Comparison of ENCODE assay signal across 1 cellular context in the genomic region with DNA sequence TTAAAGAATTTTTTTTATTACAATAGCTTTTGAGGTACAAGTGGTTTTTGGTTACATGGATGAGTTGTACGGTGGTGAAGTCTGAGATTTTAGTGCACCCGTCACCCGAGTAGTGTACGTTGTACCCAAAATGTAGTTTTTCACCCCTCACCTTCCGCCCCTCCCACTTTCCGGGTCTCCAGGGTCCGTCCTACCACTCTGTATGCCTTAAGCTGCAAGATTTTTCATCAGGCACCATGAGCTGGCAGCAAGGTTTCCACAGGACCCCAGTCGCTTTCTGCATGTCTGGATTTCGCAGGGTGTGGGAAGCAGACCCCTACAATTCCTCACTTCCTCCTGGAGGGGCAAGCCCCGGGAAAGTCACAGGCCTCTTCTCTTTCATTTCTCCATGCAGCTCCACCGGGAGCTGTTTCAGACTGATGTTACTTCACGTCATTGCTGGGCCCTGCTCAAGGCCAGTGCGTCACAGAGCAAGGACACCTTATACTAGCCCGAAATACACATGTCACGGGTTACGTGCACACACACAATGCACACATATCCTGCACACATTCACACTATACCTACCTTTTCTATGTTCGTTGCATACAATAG.
TF ChIP-seq lines count a peak whose summit lies in the region.

No MANE protein-coding gene starts in this region.

TF ChIP-seq in H1, 55 proteins besides CTCF, POLR2A, EP300 and RAD21 (continued from another document):
- TF ChIP-seq, protein P1, sequence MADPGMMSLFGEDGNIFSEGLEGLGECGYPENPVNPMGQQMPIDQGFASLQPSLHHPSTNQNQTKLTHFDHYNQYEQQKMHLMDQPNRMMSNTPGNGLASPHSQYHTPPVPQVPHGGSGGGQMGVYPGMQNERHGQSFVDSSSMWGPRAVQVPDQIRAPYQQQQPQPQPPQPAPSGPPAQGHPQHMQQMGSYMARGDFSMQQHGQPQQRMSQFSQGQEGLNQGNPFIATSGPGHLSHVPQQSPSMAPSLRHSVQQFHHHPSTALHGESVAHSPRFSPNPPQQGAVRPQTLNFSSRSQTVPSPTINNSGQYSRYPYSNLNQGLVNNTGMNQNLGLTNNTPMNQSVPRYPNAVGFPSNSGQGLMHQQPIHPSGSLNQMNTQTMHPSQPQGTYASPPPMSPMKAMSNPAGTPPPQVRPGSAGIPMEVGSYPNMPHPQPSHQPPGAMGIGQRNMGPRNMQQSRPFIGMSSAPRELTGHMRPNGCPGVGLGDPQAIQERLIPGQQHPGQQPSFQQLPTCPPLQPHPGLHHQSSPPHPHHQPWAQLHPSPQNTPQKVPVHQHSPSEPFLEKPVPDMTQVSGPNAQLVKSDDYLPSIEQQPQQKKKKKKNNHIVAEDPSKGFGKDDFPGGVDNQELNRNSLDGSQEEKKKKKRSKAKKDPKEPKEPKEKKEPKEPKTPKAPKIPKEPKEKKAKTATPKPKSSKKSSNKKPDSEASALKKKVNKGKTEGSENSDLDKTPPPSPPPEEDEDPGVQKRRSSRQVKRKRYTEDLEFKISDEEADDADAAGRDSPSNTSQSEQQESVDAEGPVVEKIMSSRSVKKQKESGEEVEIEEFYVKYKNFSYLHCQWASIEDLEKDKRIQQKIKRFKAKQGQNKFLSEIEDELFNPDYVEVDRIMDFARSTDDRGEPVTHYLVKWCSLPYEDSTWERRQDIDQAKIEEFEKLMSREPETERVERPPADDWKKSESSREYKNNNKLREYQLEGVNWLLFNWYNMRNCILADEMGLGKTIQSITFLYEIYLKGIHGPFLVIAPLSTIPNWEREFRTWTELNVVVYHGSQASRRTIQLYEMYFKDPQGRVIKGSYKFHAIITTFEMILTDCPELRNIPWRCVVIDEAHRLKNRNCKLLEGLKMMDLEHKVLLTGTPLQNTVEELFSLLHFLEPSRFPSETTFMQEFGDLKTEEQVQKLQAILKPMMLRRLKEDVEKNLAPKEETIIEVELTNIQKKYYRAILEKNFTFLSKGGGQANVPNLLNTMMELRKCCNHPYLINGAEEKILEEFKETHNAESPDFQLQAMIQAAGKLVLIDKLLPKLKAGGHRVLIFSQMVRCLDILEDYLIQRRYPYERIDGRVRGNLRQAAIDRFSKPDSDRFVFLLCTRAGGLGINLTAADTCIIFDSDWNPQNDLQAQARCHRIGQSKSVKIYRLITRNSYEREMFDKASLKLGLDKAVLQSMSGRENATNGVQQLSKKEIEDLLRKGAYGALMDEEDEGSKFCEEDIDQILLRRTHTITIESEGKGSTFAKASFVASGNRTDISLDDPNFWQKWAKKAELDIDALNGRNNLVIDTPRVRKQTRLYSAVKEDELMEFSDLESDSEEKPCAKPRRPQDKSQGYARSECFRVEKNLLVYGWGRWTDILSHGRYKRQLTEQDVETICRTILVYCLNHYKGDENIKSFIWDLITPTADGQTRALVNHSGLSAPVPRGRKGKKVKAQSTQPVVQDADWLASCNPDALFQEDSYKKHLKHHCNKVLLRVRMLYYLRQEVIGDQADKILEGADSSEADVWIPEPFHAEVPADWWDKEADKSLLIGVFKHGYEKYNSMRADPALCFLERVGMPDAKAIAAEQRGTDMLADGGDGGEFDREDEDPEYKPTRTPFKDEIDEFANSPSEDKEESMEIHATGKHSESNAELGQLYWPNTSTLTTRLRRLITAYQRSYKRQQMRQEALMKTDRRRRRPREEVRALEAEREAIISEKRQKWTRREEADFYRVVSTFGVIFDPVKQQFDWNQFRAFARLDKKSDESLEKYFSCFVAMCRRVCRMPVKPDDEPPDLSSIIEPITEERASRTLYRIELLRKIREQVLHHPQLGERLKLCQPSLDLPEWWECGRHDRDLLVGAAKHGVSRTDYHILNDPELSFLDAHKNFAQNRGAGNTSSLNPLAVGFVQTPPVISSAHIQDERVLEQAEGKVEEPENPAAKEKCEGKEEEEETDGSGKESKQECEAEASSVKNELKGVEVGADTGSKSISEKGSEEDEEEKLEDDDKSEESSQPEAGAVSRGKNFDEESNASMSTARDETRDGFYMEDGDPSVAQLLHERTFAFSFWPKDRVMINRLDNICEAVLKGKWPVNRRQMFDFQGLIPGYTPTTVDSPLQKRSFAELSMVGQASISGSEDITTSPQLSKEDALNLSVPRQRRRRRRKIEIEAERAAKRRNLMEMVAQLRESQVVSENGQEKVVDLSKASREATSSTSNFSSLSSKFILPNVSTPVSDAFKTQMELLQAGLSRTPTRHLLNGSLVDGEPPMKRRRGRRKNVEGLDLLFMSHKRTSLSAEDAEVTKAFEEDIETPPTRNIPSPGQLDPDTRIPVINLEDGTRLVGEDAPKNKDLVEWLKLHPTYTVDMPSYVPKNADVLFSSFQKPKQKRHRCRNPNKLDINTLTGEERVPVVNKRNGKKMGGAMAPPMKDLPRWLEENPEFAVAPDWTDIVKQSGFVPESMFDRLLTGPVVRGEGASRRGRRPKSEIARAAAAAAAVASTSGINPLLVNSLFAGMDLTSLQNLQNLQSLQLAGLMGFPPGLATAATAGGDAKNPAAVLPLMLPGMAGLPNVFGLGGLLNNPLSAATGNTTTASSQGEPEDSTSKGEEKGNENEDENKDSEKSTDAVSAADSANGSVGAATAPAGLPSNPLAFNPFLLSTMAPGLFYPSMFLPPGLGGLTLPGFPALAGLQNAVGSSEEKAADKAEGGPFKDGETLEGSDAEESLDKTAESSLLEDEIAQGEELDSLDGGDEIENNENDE (IDR thresholded peaks at IDR 0.05; ENCODE audit: insufficient replicate concordance, low read length): no peak
- TF ChIP-seq CBX8 (IDR thresholded peaks at IDR 0.05; ENCODE audit: borderline replicate concordance, low read depth, low read length): no peak
- no peak for TF ChIP-seq CEBPB (IDR thresholded peaks at IDR 0.05; ENCODE audit: low read depth, low read length)
- no peak for TF ChIP-seq POU5F1 (IDR thresholded peaks at IDR 0.05; ENCODE audit: low read depth, low read length)
- TF ChIP-seq ZNF274 (IDR thresholded peaks at IDR 0.05; ENCODE audit: borderline replicate concordance, extremely low read depth, low read length): no peak
- TF ChIP-seq, protein P2, sequence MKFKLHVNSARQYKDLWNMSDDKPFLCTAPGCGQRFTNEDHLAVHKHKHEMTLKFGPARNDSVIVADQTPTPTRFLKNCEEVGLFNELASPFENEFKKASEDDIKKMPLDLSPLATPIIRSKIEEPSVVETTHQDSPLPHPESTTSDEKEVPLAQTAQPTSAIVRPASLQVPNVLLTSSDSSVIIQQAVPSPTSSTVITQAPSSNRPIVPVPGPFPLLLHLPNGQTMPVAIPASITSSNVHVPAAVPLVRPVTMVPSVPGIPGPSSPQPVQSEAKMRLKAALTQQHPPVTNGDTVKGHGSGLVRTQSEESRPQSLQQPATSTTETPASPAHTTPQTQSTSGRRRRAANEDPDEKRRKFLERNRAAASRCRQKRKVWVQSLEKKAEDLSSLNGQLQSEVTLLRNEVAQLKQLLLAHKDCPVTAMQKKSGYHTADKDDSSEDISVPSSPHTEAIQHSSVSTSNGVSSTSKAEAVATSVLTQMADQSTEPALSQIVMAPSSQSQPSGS (IDR thresholded peaks at IDR 0.05; ENCODE audit: low read length): no peak
- TF ChIP-seq GTF2F1 (IDR thresholded peaks at IDR 0.05; ENCODE audit: borderline replicate concordance, low read depth, low read length): no peak
- TF ChIP-seq, protein P3, sequence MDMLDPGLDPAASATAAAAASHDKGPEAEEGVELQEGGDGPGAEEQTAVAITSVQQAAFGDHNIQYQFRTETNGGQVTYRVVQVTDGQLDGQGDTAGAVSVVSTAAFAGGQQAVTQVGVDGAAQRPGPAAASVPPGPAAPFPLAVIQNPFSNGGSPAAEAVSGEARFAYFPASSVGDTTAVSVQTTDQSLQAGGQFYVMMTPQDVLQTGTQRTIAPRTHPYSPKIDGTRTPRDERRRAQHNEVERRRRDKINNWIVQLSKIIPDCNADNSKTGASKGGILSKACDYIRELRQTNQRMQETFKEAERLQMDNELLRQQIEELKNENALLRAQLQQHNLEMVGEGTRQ (IDR thresholded peaks at IDR 0.05; ENCODE audit: low read length): no peak
- TF ChIP-seq SP4 (IDR thresholded peaks at IDR 0.05; ENCODE audit: low read length): no peak
- TF ChIP-seq, protein P4, sequence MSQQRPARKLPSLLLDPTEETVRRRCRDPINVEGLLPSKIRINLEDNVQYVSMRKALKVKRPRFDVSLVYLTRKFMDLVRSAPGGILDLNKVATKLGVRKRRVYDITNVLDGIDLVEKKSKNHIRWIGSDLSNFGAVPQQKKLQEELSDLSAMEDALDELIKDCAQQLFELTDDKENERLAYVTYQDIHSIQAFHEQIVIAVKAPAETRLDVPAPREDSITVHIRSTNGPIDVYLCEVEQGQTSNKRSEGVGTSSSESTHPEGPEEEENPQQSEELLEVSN (IDR thresholded peaks at IDR 0.05): no peak
